ENCODE assay signal across 8 cellular contexts in genomic region chr14:101731187-101732080, GRCh38. TPM values are rescaled to one million over a fixed set of nuclear protein-coding genes. Genes with fewer than 3 reads are reported as not detected.
DNase-seq lines count a peak whose midpoint lies in the region; ATAC-seq and TF ChIP-seq lines count a peak whose summit lies in the region.

No MANE protein-coding gene starts in this region.

- H3K9me3 ChIP-seq in HCT116 (ENCODE audit: control insufficient read depth in 1 of 2, insufficient read depth in 1 of 2, low read depth in 1 of 2, low read length in 2 of 2) (no peaks in the 10 kb centered on the region), adrenal gland (replicated peaks in 1 of 3) (no peaks in the 10 kb centered on the region), iPS-18c (ENCODE audit: control insufficient read depth, insufficient read depth, low read length) (no peaks in the 10 kb centered on the region)

- H3K27me3 ChIP-seq in HCT116 (ENCODE audit: insufficient read depth, low read length) (no peaks in the 10 kb centered on the region), adrenal gland (no peaks in the 10 kb centered on the region)

- DNase-seq in EL: peak; percentile 84
- peak; percentile 86 for DNase-seq in HCT116 (ENCODE audit: low read depth, low spot score)
- DNase-seq in NAMALWA (ENCODE audit: low spot score): peak; percentile 55
- peak; percentile 100 for DNase-seq in SW480 (ENCODE audit: low spot score)
- peak in 6 of 7 donors; percentile 41 to 79 (median 66) for DNase-seq in adrenal gland
- DNase-seq in stimulated activated CD4-positive, alpha-beta T cell treated with anti-CD3 and anti-CD28 coated beads, Interleukin-15, amount 100 ng/mL, for 24 hours: peak; percentile 93
- no peak for DNase-seq in foreskin melanocyte

- RAD21 ChIA-PET in HCT116 (lab: Charles Lee; ENCODE audit: low non-redundant PET in 1 of 2, low total read pairs in 2 of 2, uncharacterized antibody in 2 of 2, unreplicated experiment in 2 of 2): interaction anchor here in 1 of 2 experiments (1.2 to 1.6 kb wide), 2 partner anchors 24 to 29 kb away, joined by 3 to 5 read pairs; no protein-coding TSS in a partner anchor

- H3K79me2 ChIP-seq in HCT116 (ENCODE audit: insufficient read depth, low read length): no peaks in the 10 kb centered on the region

- intact Hi-C loops in HCT116 (cut with micrococcal nuclease): loop anchor here (2.0 kb wide), 1 partner anchor 217 kb away; no protein-coding TSS in a partner anchor
- intact Hi-C loops in adrenal gland (cut with DNase I): no loop called here

- H3K27ac ChIP-seq in HCT116 (ENCODE audit: low read depth, low read length) (peak overlapping the region; percentile 69), adrenal gland (peak overlapping the region in 1 of 5 donors; percentile 52)

- TF ChIP-seq RAD21 in HCT116 (IDR thresholded peaks at IDR 0.05; ENCODE audit: low read depth): peak; percentile 55

- H3K4me2 ChIP-seq in HCT116 (ENCODE audit: low read length): peak overlapping the region; percentile 82

- H3K9me2 ChIP-seq in HCT116 (ENCODE audit: insufficient read depth): no peaks in the 10 kb centered on the region

- no TSS peak for BruUV-seq in HCT116 (replicated peaks; lab: Mats Ljungman, UMichigan)

- POLR2A ChIA-PET in HCT116 (lab: Charles Lee): interaction anchor here (1.0 to 1.9 kb wide), 4 partner anchors 10 to 29 kb away, joined by 3 to 6 read pairs (median 4); no protein-coding TSS in a partner anchor

- WGBS in adrenal gland, 4 donors: 21 to 36% (median 29%) methylated on average over 14 to 16 of the region's 16 CpGs

- TF ChIP-seq CTCF in HCT116 (IDR thresholded peaks at IDR 0.05 in 2 of 3, conservative IDR thresholded peaks at IDR 0.05 in 1 of 3; ENCODE audit: borderline replicate concordance in 1 of 3, insufficient read depth in 1 of 3, low read depth in 2 of 3, low read length in 2 of 3) (no peak), adrenal gland (IDR thresholded peaks at IDR 0.05) (no peak)

- H3K9ac ChIP-seq in HCT116 (ENCODE audit: low read length): peak overlapping the region; percentile 47

- peak; percentile 91 for ATAC-seq in HCT116

- TF ChIP-seq POLR2A in HCT116 (IDR thresholded peaks at IDR 0.05; ENCODE audit: borderline replicate concordance, extremely low read depth, insufficient read depth, insufficient read length): no peak
- no peak for TF ChIP-seq POLR2A in adrenal gland (IDR thresholded peaks at IDR 0.05)

- peak overlapping the region; percentile 39 to 54 for H3K4me3 ChIP-seq in HCT116 (replicated peaks in 1 of 2; ENCODE audit: low read depth in 1 of 2, low read length in 2 of 2)
- H3K4me3 ChIP-seq in adrenal gland: peak overlapping the region in 1 of 4 donors; percentile 13
- peak overlapping the region; percentile 9; the same call in 1 of the 2 replicates for H3K4me3 ChIP-seq in iPS-18c (ENCODE audit: insufficient read depth, low read depth, low read length)

- H3K4me1 ChIP-seq in HCT116 (ENCODE audit: control insufficient read depth in 1 of 2, insufficient read depth in 2 of 2, low read length in 2 of 2) (peaks cover 21 to 49% of the 10 kb centered on the region in 2 experiments), adrenal gland (replicated peaks in 1 of 2) (peaks cover 0 to 8% of the 10 kb centered on the region in 2 donors)

- H2AFZ ChIP-seq in HCT116 (ENCODE audit: low read depth, low read length, poor library complexity, severe bottlenecking): peak overlapping the region; percentile 71

- H3K36me3 ChIP-seq in HCT116 (ENCODE audit: control insufficient read depth in 1 of 2, insufficient read depth in 2 of 2, low read length in 2 of 2): no peaks in the 10 kb centered on the region
- no peaks in the 10 kb centered on the region for H3K36me3 ChIP-seq in adrenal gland (replicated peaks in 1 of 2)

- CTCF ChIA-PET in HCT116 (lab: Charles Lee): interaction anchor here (1.2 to 1.4 kb wide), 2 partner anchors 29 to 40 kb away, joined by 3 to 5 read pairs; no protein-coding TSS in a partner anchor

- H4K20me1 ChIP-seq in HCT116 (ENCODE audit: insufficient read depth): no peaks in the 10 kb centered on the region

TF ChIP-seq in HCT116, 20 proteins besides CTCF, POLR2A, EP300 and RAD21:
- TF ChIP-seq POLR2AphosphoS5 (IDR thresholded peaks at IDR 0.05; ENCODE audit: low read depth, low read length) (peak; percentile 64), JUND (IDR thresholded peaks at IDR 0.05) (peak; percentile 72), MAX (IDR thresholded peaks at IDR 0.05) (peak; percentile 87), CEBPB (IDR thresholded peaks at IDR 0.05; ENCODE audit: low read depth) (peak; percentile 81), TCF7L2 (IDR thresholded peaks at IDR 0.05; ENCODE audit: borderline replicate concordance, extremely low read depth, insufficient read depth, insufficient read length) (peak; percentile 63), FOSL1 (IDR thresholded peaks at IDR 0.05; ENCODE audit: low read depth) (peak; percentile 84), ZNF274 (IDR thresholded peaks at IDR 0.05; ENCODE audit: low read depth, low read length) (no peak), SRF (IDR thresholded peaks at IDR 0.05; ENCODE audit: low read depth) (no peak), SP1 (IDR thresholded peaks at IDR 0.05; ENCODE audit: low read depth) (peak; percentile 75), EGR1 (IDR thresholded peaks at IDR 0.05; ENCODE audit: low read depth) (peak; percentile 82), ZBTB33 (IDR thresholded peaks at IDR 0.05; ENCODE audit: extremely low read depth, insufficient replicate concordance, low read length) (no peak), SIN3A (IDR thresholded peaks at IDR 0.05; ENCODE audit: low read depth) (peak; percentile 34), ELF1 (IDR thresholded peaks at IDR 0.05; ENCODE audit: borderline replicate concordance, low read depth) (peak; percentile 31; the same call in 1 of the 2 replicates)

RNA-seq across cellular contexts. Expression of gene PPP2R5C, which starts 30.1 kb away (rescaled TPM):
- total RNA-seq in HCT116 (2021; ENCODE audit: unreplicated experiment) (117 TPM), adrenal gland (100 to 1,000 TPM in 6 of 8 donors, 10 to 100 TPM in 2; 66.5 to 216 (median 153) TPM)
- 66.7 and 78.7 TPM in 2 replicates for polyA plus RNA-seq in HCT116 (2012)
- 100 to 1,000 TPM; 105 to 143 (median 128) TPM for polyA plus RNA-seq in adrenal gland
